ENCODE assay signal across 9 cellular contexts in the genomic region with DNA sequence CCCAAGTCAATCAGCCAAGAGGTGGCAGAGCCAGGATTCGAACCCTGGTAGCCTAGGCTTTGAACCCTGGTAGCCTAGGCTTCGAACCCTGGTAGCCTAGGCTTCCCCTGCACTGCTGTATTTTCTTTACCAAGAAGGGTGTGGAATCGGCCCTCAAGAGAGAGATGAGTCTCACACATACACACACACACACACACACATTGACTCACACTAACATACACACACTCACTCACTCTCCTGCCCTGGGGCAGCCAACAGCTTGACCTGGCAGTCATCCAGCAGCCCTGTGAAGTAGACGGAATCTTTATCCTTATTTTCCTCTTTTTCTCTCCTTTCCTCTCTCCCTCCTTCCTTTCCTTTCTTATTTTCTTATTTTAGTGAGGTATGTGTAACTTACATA. TPM values are rescaled to one million over a fixed set of nuclear protein-coding genes. Genes with fewer than 3 reads are reported as not detected.
DNase-seq lines count a peak whose midpoint lies in the region; ATAC-seq and TF ChIP-seq lines count a peak whose summit lies in the region.
"Had no signal": no experiment of that assay in that cellular context is flagged by ENCODE, and none has a peak within 500 bp of the region (broad histone marks: within the 10 kb centered on the region; RNA-seq: fewer than 3 reads in every experiment).

No MANE protein-coding gene starts in this region.

- H3K27me3 ChIP-seq in CD4-positive, alpha-beta T cell (ENCODE audit: control insufficient read depth, insufficient read depth, low read length) = no peaks in the 10 kb centered on the region

- H3K4me3 Mint-ChIP-seq in CD4-positive, alpha-beta T cell = no peak overlapping the region
- H3K4me3 Mint-ChIP-seq: activated naive CD4-positive, alpha-beta T cell treated with anti-CD3 and anti-CD28 coated beads, Interleukin-2, amount 50 U/mL, for 24 hours had no signal

- intact Hi-C loops in CD4-positive, alpha-beta T cell (cut with DNase I, micrococcal nuclease) = no loop called here

- H3K27me3 Mint-ChIP-seq in CD4-positive, alpha-beta T cell = no peaks in the 10 kb centered on the region
- H3K27me3 Mint-ChIP-seq: activated naive CD4-positive, alpha-beta T cell treated with anti-CD3 and anti-CD28 coated beads, Interleukin-2, amount 50 U/mL, for 24 hours had no signal

- POLR2A ChIA-PET in CD4-positive, alpha-beta T cell (lab: Charles Lee) = no interaction called here

- H3K27ac ChIP-seq in CD4-positive, alpha-beta T cell (ENCODE audit: low read depth, low read length) = no peak overlapping the region

- H3K4me3 ChIP-seq in AG09309 (ENCODE audit: control insufficient read depth, low read depth, low read length) = no peak overlapping the region
- no peak overlapping the region for H3K4me3 ChIP-seq in epithelial cell of proximal tubule (ENCODE audit: low read depth, low read length)

- DNase-seq in AG09309 (ENCODE audit: low read depth) = peak; percentile 87
- peak; percentile 7 to 22 for DNase-seq in NCI-H446 (lab: John Stamatoyannopoulos, UW)
- DNase-seq in epithelial cell of proximal tubule (ENCODE audit: low read depth) = peak; percentile 77
- DNase-seq in non-pigmented ciliary epithelial cell (ENCODE audit: low read depth) = peak; percentile 84
- DNase-seq in CD4-positive, alpha-beta T cell = no peak
- DNase-seq in NCI-H526 treated with DMSO at 0.1 percent for 48 hours (lab: John Stamatoyannopoulos, UW) = no peak

- CTCF ChIA-PET in CD4-positive, alpha-beta T cell (lab: Charles Lee) = no interaction called here

- H3K27ac Mint-ChIP-seq in CD4-positive, alpha-beta T cell = no peak overlapping the region
- H3K27ac Mint-ChIP-seq: activated naive CD4-positive, alpha-beta T cell treated with anti-CD3 and anti-CD28 coated beads, Interleukin-2, amount 50 U/mL, for 24 hours had no signal

- H3K9me3 ChIP-seq in CD4-positive, alpha-beta T cell (ENCODE audit: control insufficient read depth, low read length) = no peaks in the 10 kb centered on the region

- TF ChIP-seq CTCF in AG09309 (IDR thresholded peaks at IDR 0.05; ENCODE audit: control insufficient read depth, insufficient read depth, low read depth, low read length, missing control alignments) (no peak), epithelial cell of proximal tubule (conservative IDR thresholded peaks at IDR 0.05; ENCODE audit: low read depth, low read length) (no peak)
- TF ChIP-seq CTCF in CD4-positive, alpha-beta T cell (IDR thresholded peaks at IDR 0.05) = no peak

- H3K9me3 Mint-ChIP-seq in CD4-positive, alpha-beta T cell = no peaks in the 10 kb centered on the region
- H3K9me3 Mint-ChIP-seq: activated naive CD4-positive, alpha-beta T cell treated with anti-CD3 and anti-CD28 coated beads, Interleukin-2, amount 50 U/mL, for 24 hours had no signal

- no peaks in the 10 kb centered on the region for H3K4me1 Mint-ChIP-seq in CD4-positive, alpha-beta T cell (ENCODE audit: low read depth)
- H3K4me1 Mint-ChIP-seq: activated naive CD4-positive, alpha-beta T cell treated with anti-CD3 and anti-CD28 coated beads, Interleukin-2, amount 50 U/mL, for 24 hours had no signal

- H3K36me3 Mint-ChIP-seq in CD4-positive, alpha-beta T cell (ENCODE audit: low read depth) = peaks cover 31% of the 10 kb centered on the region

- ATAC-seq in CD4-positive, alpha-beta T cell (ENCODE audit: poor library complexity) = no peak
- ATAC-seq in GM21528 (IDR thresholded peaks at IDR 0.05; ENCODE audit: low FRiP score, unreplicated experiment) (no peak), GM19467 (IDR thresholded peaks at IDR 0.05; ENCODE audit: unreplicated experiment) (no peak)

RNA-seq across cellular contexts. Expression of a gene that starts 55.4 kb away (rescaled TPM):
- 73.1 and 86.5 TPM in 2 replicates for total RNA-seq in epithelial cell of proximal tubule
- 10 to 100 TPM; 10.0 to 10.5 TPM for total RNA-seq in CD4-positive, alpha-beta T cell

Comparison
In these comparisons a context has a peak if more than half of its experiments do, and no peak if none do; other contexts are left out.
1. DNase-seq: peak in AG09309 (single experiment), NCI-H446 (2 of 2), epithelial cell of proximal tubule (single experiment) and non-pigmented ciliary epithelial cell (single experiment); none in CD4-positive, alpha-beta T cell (0 of 10) and NCI-H526 treated with DMSO at 0.1 percent for 48 hours (single experiment).